8 cellular contexts compared by ENCODE assay signal in the genomic region with DNA sequence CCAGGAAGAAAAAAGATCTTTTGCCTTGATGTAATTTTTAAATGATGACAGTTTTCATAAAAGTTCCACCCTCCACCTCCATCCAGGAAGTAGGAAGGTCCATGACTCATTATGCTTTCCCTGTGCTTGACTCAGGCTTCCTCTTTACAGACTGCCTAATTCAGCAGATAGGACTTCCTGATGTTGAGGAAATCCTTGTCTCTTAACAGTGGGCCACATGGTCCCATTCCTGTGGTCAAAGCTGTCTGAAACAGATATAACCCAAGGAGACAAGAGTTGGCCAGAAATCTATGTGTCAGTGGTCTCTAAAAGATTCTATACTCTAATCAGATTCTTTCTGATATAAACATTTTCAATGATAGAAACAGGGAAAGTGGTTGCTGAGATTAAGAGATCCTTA.
DNase-seq lines count a peak whose midpoint lies in the region; ATAC-seq and TF ChIP-seq lines count a peak whose summit lies in the region.

No MANE protein-coding gene starts in this region.

- H3K27ac Mint-ChIP-seq in activated CD8-positive, alpha-beta T cell treated with anti-CD3 and anti-CD28 coated beads for 36 hours, result peak overlapping the region; percentile 66
- no peak overlapping the region for H3K27ac Mint-ChIP-seq in activated CD8-positive, alpha-beta T cell treated with anti-CD3 and anti-CD28 coated beads, Interleukin-2, amount 10 ng/mL, durations not matched to agents 7 days and 5 days

- CTCF ChIA-PET in activated CD8-positive, alpha-beta T cell treated with anti-CD3 and anti-CD28 coated beads for 36 hours (lab: Charles Lee), result no interaction called here
- CTCF ChIA-PET in activated CD8-positive, alpha-beta T cell treated with anti-CD3 and anti-CD28 coated beads, Interleukin-2, amount 10 ng/mL, durations not matched to agents 7 days and 5 days (lab: Charles Lee), result interaction anchor here (1.0 kb wide), 1 partner anchor 9 kb away, joined by 4 read pairs; no protein-coding TSS in a partner anchor

- intact Hi-C loops in activated CD8-positive, alpha-beta T cell treated with anti-CD3 and anti-CD28 coated beads for 36 hours (cut with micrococcal nuclease), result no loop called here

- POLR2A ChIA-PET in activated CD8-positive, alpha-beta T cell treated with anti-CD3 and anti-CD28 coated beads for 36 hours (lab: Charles Lee), result no interaction called here
- POLR2A ChIA-PET in activated CD8-positive, alpha-beta T cell treated with anti-CD3 and anti-CD28 coated beads, Interleukin-2, amount 10 ng/mL, durations not matched to agents 7 days and 5 days (lab: Charles Lee), result interaction anchor here (0.9 kb wide), 1 partner anchor 215 kb away, joined by 3 read pairs; the partner anchor contains the start of gene MARCHF7

- DNase-seq in activated CD8-positive, alpha-beta T cell treated with anti-CD3 and anti-CD28 coated beads for 36 hours, result no peak
- no peak for DNase-seq in activated CD8-positive, alpha-beta T cell treated with anti-CD3 and anti-CD28 coated beads, Interleukin-2, amount 10 ng/mL, durations not matched to agents 7 days and 5 days
- DNase-seq in fibroblast of villous mesenchyme (ENCODE audit: low read depth), result peak; percentile 79
- DNase-seq in putamen (ENCODE audit: low spot score), result peak; percentile 21
- no peak for DNase-seq in retina
- DNase-seq in cerebellar nuclear complex (lab: John Stamatoyannopoulos, UW), result no peak

- peaks cover 14% of the 10 kb centered on the region for H3K9me3 Mint-ChIP-seq in activated CD8-positive, alpha-beta T cell treated with anti-CD3 and anti-CD28 coated beads for 36 hours
- peaks cover 4% of the 10 kb centered on the region for H3K9me3 Mint-ChIP-seq in activated CD8-positive, alpha-beta T cell treated with anti-CD3 and anti-CD28 coated beads, Interleukin-2, amount 10 ng/mL, durations not matched to agents 7 days and 5 days (ENCODE audit: insufficient read depth)

- ATAC-seq in activated CD8-positive, alpha-beta T cell treated with anti-CD3 and anti-CD28 coated beads for 36 hours, result peak; percentile 45
- no peak for ATAC-seq in activated CD8-positive, alpha-beta T cell treated with anti-CD3 and anti-CD28 coated beads, Interleukin-2, amount 10 ng/mL, durations not matched to agents 7 days and 5 days
- ATAC-seq in SK-N-SH treated with all-trans-retinoic acid at 6 μM for 48 hours (peak; percentile 99), HG03039 (IDR thresholded peaks at IDR 0.05; ENCODE audit: unreplicated experiment) (no peak)

- no peak for TF ChIP-seq CTCF in activated CD8-positive, alpha-beta T cell treated with anti-CD3 and anti-CD28 coated beads for 36 hours (IDR thresholded peaks at IDR 0.05)
- TF ChIP-seq CTCF in fibroblast of villous mesenchyme (IDR thresholded peaks at IDR 0.05; ENCODE audit: insufficient read depth, low read depth, low read length), result no peak

- no peak overlapping the region for H3K4me3 ChIP-seq in fibroblast of villous mesenchyme (ENCODE audit: low read depth, low read length)

- H3K4me1 Mint-ChIP-seq in activated CD8-positive, alpha-beta T cell treated with anti-CD3 and anti-CD28 coated beads for 36 hours (ENCODE audit: low read depth), result peaks cover 11% of the 10 kb centered on the region
- peaks cover 13% of the 10 kb centered on the region for H3K4me1 Mint-ChIP-seq in activated CD8-positive, alpha-beta T cell treated with anti-CD3 and anti-CD28 coated beads, Interleukin-2, amount 10 ng/mL, durations not matched to agents 7 days and 5 days (ENCODE audit: low read depth)

- H3K4me3 Mint-ChIP-seq in activated CD8-positive, alpha-beta T cell treated with anti-CD3 and anti-CD28 coated beads for 36 hours, result no peak overlapping the region
- H3K4me3 Mint-ChIP-seq in activated CD8-positive, alpha-beta T cell treated with anti-CD3 and anti-CD28 coated beads, Interleukin-2, amount 10 ng/mL, durations not matched to agents 7 days and 5 days, result no peak overlapping the region

- H3K36me3 Mint-ChIP-seq in activated CD8-positive, alpha-beta T cell treated with anti-CD3 and anti-CD28 coated beads for 36 hours (ENCODE audit: low read depth), result peaks cover 9% of the 10 kb centered on the region
- peaks cover 2% of the 10 kb centered on the region for H3K36me3 Mint-ChIP-seq in activated CD8-positive, alpha-beta T cell treated with anti-CD3 and anti-CD28 coated beads, Interleukin-2, amount 10 ng/mL, durations not matched to agents 7 days and 5 days (ENCODE audit: low read depth)

- no peaks in the 10 kb centered on the region for H3K27me3 Mint-ChIP-seq in activated CD8-positive, alpha-beta T cell treated with anti-CD3 and anti-CD28 coated beads for 36 hours
- H3K27me3 Mint-ChIP-seq in activated CD8-positive, alpha-beta T cell treated with anti-CD3 and anti-CD28 coated beads, Interleukin-2, amount 10 ng/mL, durations not matched to agents 7 days and 5 days (ENCODE audit: low read depth), result no peaks in the 10 kb centered on the region

TF ChIP-seq in SK-N-SH treated with all-trans-retinoic acid at 6 μM for 48 hours, 23 proteins besides CTCF, POLR2A, EP300 and RAD21 (continues in another document):
- TF ChIP-seq, protein P1, sequence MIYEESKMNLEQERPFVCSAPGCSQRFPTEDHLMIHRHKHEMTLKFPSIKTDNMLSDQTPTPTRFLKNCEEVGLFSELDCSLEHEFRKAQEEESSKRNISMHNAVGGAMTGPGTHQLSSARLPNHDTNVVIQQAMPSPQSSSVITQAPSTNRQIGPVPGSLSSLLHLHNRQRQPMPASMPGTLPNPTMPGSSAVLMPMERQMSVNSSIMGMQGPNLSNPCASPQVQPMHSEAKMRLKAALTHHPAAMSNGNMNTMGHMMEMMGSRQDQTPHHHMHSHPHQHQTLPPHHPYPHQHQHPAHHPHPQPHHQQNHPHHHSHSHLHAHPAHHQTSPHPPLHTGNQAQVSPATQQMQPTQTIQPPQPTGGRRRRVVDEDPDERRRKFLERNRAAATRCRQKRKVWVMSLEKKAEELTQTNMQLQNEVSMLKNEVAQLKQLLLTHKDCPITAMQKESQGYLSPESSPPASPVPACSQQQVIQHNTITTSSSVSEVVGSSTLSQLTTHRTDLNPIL (CRISPR knock-in tag; IDR thresholded peaks at IDR 0.05; ENCODE audit: low read depth), result no peak
- TF ChIP-seq ISL1 (CRISPR knock-in tag; IDR thresholded peaks at IDR 0.05), result no peak
- TF ChIP-seq OSR1 (CRISPR knock-in tag; IDR thresholded peaks at IDR 0.05), result no peak
- no peak for TF ChIP-seq RARB (CRISPR knock-in tag; IDR thresholded peaks at IDR 0.05)
- TF ChIP-seq ZFP30 (CRISPR knock-in tag; IDR thresholded peaks at IDR 0.05), result no peak
- TF ChIP-seq, protein P2, sequence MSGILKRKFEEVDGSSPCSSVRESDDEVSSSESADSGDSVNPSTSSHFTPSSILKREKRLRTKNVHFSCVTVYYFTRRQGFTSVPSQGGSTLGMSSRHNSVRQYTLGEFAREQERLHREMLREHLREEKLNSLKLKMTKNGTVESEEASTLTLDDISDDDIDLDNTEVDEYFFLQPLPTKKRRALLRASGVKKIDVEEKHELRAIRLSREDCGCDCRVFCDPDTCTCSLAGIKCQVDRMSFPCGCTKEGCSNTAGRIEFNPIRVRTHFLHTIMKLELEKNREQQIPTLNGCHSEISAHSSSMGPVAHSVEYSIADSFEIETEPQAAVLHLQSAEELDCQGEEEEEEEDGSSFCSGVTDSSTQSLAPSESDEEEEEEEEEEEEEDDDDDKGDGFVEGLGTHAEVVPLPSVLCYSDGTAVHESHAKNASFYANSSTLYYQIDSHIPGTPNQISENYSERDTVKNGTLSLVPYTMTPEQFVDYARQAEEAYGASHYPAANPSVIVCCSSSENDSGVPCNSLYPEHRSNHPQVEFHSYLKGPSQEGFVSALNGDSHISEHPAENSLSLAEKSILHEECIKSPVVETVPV (CRISPR knock-in tag; IDR thresholded peaks at IDR 0.05), result no peak
- TF ChIP-seq SNAI2 (CRISPR knock-in tag; IDR thresholded peaks at IDR 0.05), result no peak
- TF ChIP-seq ARNTL (CRISPR knock-in tag; IDR thresholded peaks at IDR 0.05; ENCODE audit: borderline replicate concordance, low read depth), result no peak
- TF ChIP-seq, protein P3, sequence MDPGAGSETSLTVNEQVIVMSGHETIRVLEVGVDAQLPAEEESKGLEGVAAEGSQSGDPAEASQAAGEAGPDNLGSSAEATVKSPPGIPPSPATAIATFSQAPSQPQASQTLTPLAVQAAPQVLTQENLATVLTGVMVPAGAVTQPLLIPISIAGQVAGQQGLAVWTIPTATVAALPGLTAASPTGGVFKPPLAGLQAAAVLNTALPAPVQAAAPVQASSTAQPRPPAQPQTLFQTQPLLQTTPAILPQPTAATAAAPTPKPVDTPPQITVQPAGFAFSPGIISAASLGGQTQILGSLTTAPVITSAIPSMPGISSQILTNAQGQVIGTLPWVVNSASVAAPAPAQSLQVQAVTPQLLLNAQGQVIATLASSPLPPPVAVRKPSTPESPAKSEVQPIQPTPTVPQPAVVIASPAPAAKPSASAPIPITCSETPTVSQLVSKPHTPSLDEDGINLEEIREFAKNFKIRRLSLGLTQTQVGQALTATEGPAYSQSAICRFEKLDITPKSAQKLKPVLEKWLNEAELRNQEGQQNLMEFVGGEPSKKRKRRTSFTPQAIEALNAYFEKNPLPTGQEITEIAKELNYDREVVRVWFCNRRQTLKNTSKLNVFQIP (CRISPR knock-in tag; IDR thresholded peaks at IDR 0.05; ENCODE audit: borderline replicate concordance, low read depth), result no peak
- TF ChIP-seq TOX (CRISPR knock-in tag; IDR thresholded peaks at IDR 0.05; ENCODE audit: borderline replicate concordance), result no peak
- TF ChIP-seq CSDC2 (CRISPR knock-in tag; IDR thresholded peaks at IDR 0.05), result no peak
- TF ChIP-seq ZNF70 (CRISPR knock-in tag; IDR thresholded peaks at IDR 0.05), result no peak
- no peak for TF ChIP-seq ZC3H10 (CRISPR knock-in tag; IDR thresholded peaks at IDR 0.05)
- no peak for TF ChIP-seq ESRRG (CRISPR knock-in tag; IDR thresholded peaks at IDR 0.05)
- TF ChIP-seq GLIS3 (CRISPR knock-in tag; IDR thresholded peaks at IDR 0.05), result no peak
- TF ChIP-seq ZNF8 (CRISPR knock-in tag; IDR thresholded peaks at IDR 0.05), result no peak

Comparison
In these comparisons a context has a peak if more than half of its experiments do, and no peak if none do; other contexts are left out.
1. ATAC-seq: peak in activated CD8-positive, alpha-beta T cell treated with anti-CD3 and anti-CD28 coated beads for 36 hours (single experiment) and SK-N-SH treated with all-trans-retinoic acid at 6 μM for 48 hours (single experiment); none in activated CD8-positive, alpha-beta T cell treated with anti-CD3 and anti-CD28 coated beads, Interleukin-2, amount 10 ng/mL, durations not matched to agents 7 days and 5 days (single experiment) and HG03039 (single experiment).
2. DNase-seq: peak in fibroblast of villous mesenchyme (single experiment) and putamen (single experiment); none in activated CD8-positive, alpha-beta T cell treated with anti-CD3 and anti-CD28 coated beads for 36 hours (single experiment), activated CD8-positive, alpha-beta T cell treated with anti-CD3 and anti-CD28 coated beads, Interleukin-2, amount 10 ng/mL, durations not matched to agents 7 days and 5 days (single experiment), retina (single experiment) and cerebellar nuclear complex (0 of 2).